Comparison of ENCODE assay signal across 28 cellular contexts in the genomic region with DNA sequence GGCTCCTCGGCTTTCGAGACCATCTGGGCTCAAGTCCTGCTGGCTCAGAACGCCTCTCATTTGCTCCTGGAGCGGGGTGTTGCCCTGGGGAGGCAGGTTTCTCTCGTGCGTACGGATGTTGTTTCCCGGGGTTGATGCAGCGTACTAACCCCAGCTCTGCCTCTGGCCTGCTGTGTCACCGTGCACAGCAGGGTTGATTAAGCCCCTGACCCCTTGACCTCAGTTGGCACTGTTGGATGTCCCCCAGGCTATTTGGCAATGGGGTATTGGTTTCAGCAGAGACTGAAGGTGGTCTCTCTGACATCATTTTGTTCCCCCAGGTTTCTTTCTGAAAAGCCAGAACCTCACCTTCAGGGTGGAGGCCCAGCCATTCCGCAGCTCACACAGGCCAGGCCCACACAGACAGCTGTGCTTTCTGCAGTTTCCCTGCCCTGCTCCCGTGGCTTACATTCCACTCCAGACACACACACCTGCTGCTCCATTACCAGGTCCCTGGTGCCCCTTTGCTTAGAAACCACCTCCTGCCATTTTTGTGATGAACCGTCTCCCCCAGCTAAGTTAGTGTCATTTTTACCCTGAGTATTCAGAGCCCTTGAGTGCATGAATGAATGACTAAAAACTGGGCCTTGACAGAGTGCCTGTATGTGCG.
A peak's percentile ranks its signal among the peaks of the same experiment; 100 is the strongest.
DNase-seq lines count a peak whose midpoint lies in the region; ATAC-seq, FAIRE-seq and TF ChIP-seq lines count a peak whose summit lies in the region.
"Had no signal": no experiment of that assay in that cellular context is flagged by ENCODE, and none has a peak within 500 bp of the region (broad histone marks: within the 10 kb centered on the region; RNA-seq: fewer than 3 reads in every experiment).

No MANE protein-coding gene starts in this region.

- H3K4me1 Mint-ChIP-seq in stimulated activated naive B cell treated with anti-CD40 and anti-IgM and Interleukin-4, amounts not matched to agents 10 μg/mL and 1 μg/mL and 100 μg/mL, for 72 hours: peaks cover 35 to 76% of the 10 kb centered on the region in 2 donors

- peaks cover 0 to 4% of the 10 kb centered on the region in 2 experiments for H4K20me1 ChIP-seq in H1 (replicated peaks in 1 of 2; ENCODE audit: control insufficient read depth in 1 of 2, insufficient read depth in 2 of 2, low read length in 2 of 2)

- FAIRE-seq in H1 (lab: Jason Lieb, UNC) (no peak), frontal cortex (lab: Jason Lieb, UNC) (no peak)
- FAIRE-seq: A549, colon, GM12892, keratinocyte had no signal

- H2BK15ac ChIP-seq in H1 (ENCODE audit: low read length): no peak overlapping the region

- no peak for TF ChIP-seq POLR2A in H1 (IDR thresholded peaks at IDR 0.05; ENCODE audit: control extremely low read depth in 1 of 2, low read depth in 2 of 2, low read length in 2 of 2)

- H4K91ac ChIP-seq in H1 (replicated peaks; ENCODE audit: insufficient read length, low read length): peak overlapping the region; percentile 40

- CTCF ChIA-PET in H1 (lab: Charles Lee; ENCODE audit: partially characterized antibody): interaction anchor here (0.8 to 3.7 kb wide), 12 partner anchors 14 to 268 kb away, joined by 3 to 8 read pairs (median 4); no protein-coding TSS in a partner anchor

- H2AK5ac ChIP-seq in H1 (ENCODE audit: low read depth, low read length): 0 out of 2 replicates have a peak overlapping the region, but pooled peaks have one; percentile 3

- no peak for TF ChIP-seq RAD21 in H1 (IDR thresholded peaks at IDR 0.05 in 1 of 2, conservative IDR thresholded peaks at IDR 0.05 in 1 of 2; ENCODE audit: low read depth in 2 of 2, low read length in 2 of 2)

- H3K36me3 Mint-ChIP-seq in stimulated activated naive B cell treated with anti-CD40 and anti-IgM and Interleukin-4, amounts not matched to agents 10 μg/mL and 1 μg/mL and 100 μg/mL, for 72 hours: peaks cover 11 to 30% of the 10 kb centered on the region in 2 donors

- DNase-seq in NCI-H82 (lab: John Stamatoyannopoulos, UW) (peak; percentile 74), NCI-H82 treated with DMSO at 0.1 percent for 48 hours (lab: John Stamatoyannopoulos, UW; ENCODE audit: unreplicated experiment) (no peak), NCI-H69 (lab: John Stamatoyannopoulos, UW) (peak; percentile 62), H1 (ENCODE audit: low read depth in 1 of 2, low spot score in 2 of 2) (no peak), frontal cortex (ENCODE audit: low spot score in 2 of 2) (no peak), NCI-H2081 treated with DMSO at 0.1 percent for 48 hours (lab: John Stamatoyannopoulos, UW) (no peak)
- DNase-seq in stimulated activated naive B cell treated with anti-CD40 and anti-IgM and Interleukin-4, amounts not matched to agents 10 μg/mL and 1 μg/mL and 100 μg/mL, for 72 hours: no peak
- DNase-seq: activated CD4-positive, CD25-positive, alpha-beta regulatory T cell treated with anti-CD3 and anti-CD28 coated beads, Interleukin-2, amount 50 U/mL, for 72 hours; activated CD8-positive, alpha-beta T cell treated with anti-CD3 and anti-CD28 coated beads for 36 hours; COR-L47; esophagus squamous epithelium; gastrocnemius medialis; lower lobe of right lung; mucosa of descending colon; NCI-H1092 treated with DMSO at 0.1 percent for 48 hours; NCI-H2029 treated with DMSO at 0.1 percent for 48 hours; NCI-H510A; RPMI8226; stimulated activated CD8-positive, alpha-beta memory T cell treated with anti-CD3 and anti-CD28 coated beads, Interleukin-4, amount 100 ng/mL, for 48 hours; T-helper 1 cell had no signal

- H3K27ac ChIP-seq in H1 (ENCODE audit: low read depth, low read length): no peak overlapping the region
- H3K27ac ChIP-seq: esophagus squamous epithelium, gastrocnemius medialis, lower lobe of right lung, prostate gland had no signal

- no peak overlapping the region for H3K9ac ChIP-seq in H1 (replicated peaks in 1 of 4; ENCODE audit: extremely low read depth in 1 of 4, low read depth in 3 of 4, low read length in 3 of 4)

- no peak overlapping the region for H3K4me3 Mint-ChIP-seq in stimulated activated naive B cell treated with anti-CD40 and anti-IgM and Interleukin-4, amounts not matched to agents 10 μg/mL and 1 μg/mL and 100 μg/mL, for 72 hours
- H3K4me3 Mint-ChIP-seq: activated CD8-positive, alpha-beta T cell treated with anti-CD3 and anti-CD28 coated beads for 36 hours; B cell had no signal

- peaks cover 5 to 18% (median 11%) of the 10 kb centered on the region in 4 experiments for H3K4me1 ChIP-seq in H1 (replicated peaks in 1 of 4; ENCODE audit: control insufficient read depth in 3 of 4, insufficient read depth in 4 of 4, low read length in 3 of 4)
- H3K4me1 ChIP-seq: gastrocnemius medialis, lower lobe of right lung, prostate gland had no signal

- no peak overlapping the region for H4K8ac ChIP-seq in H1 (ENCODE audit: extremely low read depth, insufficient read depth, low read length)

- H3K23me2 ChIP-seq in H1 (ENCODE audit: low read depth, low read length): no peaks in the 10 kb centered on the region

- H2BK5ac ChIP-seq in H1 (ENCODE audit: low read depth, low read length): no peak overlapping the region; the same call in 1 of the 2 replicates

- peak overlapping the region; percentile 60 for H3K27ac Mint-ChIP-seq in stimulated activated naive B cell treated with anti-CD40 and anti-IgM and Interleukin-4, amounts not matched to agents 10 μg/mL and 1 μg/mL and 100 μg/mL, for 72 hours
- H3K27ac Mint-ChIP-seq: activated CD8-positive, alpha-beta T cell treated with anti-CD3 and anti-CD28 coated beads for 36 hours; B cell had no signal

- H4K5ac ChIP-seq in H1 (ENCODE audit: insufficient read length, low read depth, low read length): no peak overlapping the region

- H2AFZ ChIP-seq in H1 (ENCODE audit: low read length): no peak overlapping the region

- no peak overlapping the region for H3K4ac ChIP-seq in H1 (replicated peaks; ENCODE audit: insufficient read length, low read depth, low read length)

- 83% methylated on average over 14 of the region's 14 CpGs; no CpG with 5 or more reads in 1 of the 2 experiments for WGBS in H1 (ENCODE audit: extremely low coverage in 1 of 2, insufficient coverage in 1 of 2, insufficient read length in 1 of 2, insufficient replicate concordance in 2 of 2, low coverage in 1 of 2, low lambda C conversion rate in 2 of 2, missing lambda C conversion rate in 1 of 2), 2 experiments

- H2BK120ac ChIP-seq in H1 (replicated peaks; ENCODE audit: low read depth, low read length): no peak overlapping the region

- H3K36me3 ChIP-seq in H1 (ENCODE audit: control insufficient read depth in 2 of 4, insufficient read depth in 4 of 4, low read length in 3 of 4): no peaks in the 10 kb centered on the region
- H3K36me3 ChIP-seq: esophagus squamous epithelium, gastrocnemius medialis, lower lobe of right lung, prostate gland had no signal

- no peaks in the 10 kb centered on the region for H3K9me3 ChIP-seq in H1 (ENCODE audit: insufficient read depth in 2 of 2, low read depth in 1 of 2, low read length in 1 of 2)
- H3K9me3 ChIP-seq: A549, esophagus squamous epithelium, gastrocnemius medialis, lower lobe of right lung, mucosa of descending colon, prostate gland had no signal

- no peak overlapping the region for H2BK20ac ChIP-seq in H1 (ENCODE audit: low read length)

- H3K14ac ChIP-seq in H1 (ENCODE audit: insufficient read length): no peak overlapping the region

- no peak overlapping the region for H3K4me3 ChIP-seq in H1 (ENCODE audit: extremely low read depth in 1 of 4, insufficient read depth in 2 of 4, low read depth in 3 of 4, low read length in 4 of 4)
- H3K4me3 ChIP-seq: A549, esophagus squamous epithelium, gastrocnemius medialis, lower lobe of right lung, mucosa of descending colon, prostate gland had no signal

- ATAC-seq in stimulated activated naive B cell treated with anti-CD40 and anti-IgM and Interleukin-4, amounts not matched to agents 10 μg/mL and 1 μg/mL and 100 μg/mL, for 72 hours (replicated peaks): no peak
- ATAC-seq in esophagus mucosa: no peak
- ATAC-seq: A549; activated CD8-positive, alpha-beta T cell treated with anti-CD3 and anti-CD28 coated beads for 36 hours; gastrocnemius medialis; HCT116; lower lobe of right lung; mucosa of descending colon had no signal

- no peak overlapping the region for H3K56ac ChIP-seq in H1 (replicated peaks; ENCODE audit: insufficient read length, low read depth, low read length)

- POLR2A ChIA-PET in H1 (lab: Charles Lee; ENCODE audit: partially characterized antibody): no interaction called here

- no peak for TF ChIP-seq EP300 in H1 (IDR thresholded peaks at IDR 0.05; ENCODE audit: borderline replicate concordance in 1 of 2, low read depth in 2 of 2, low read length in 2 of 2)

- H3K23ac ChIP-seq in H1 (ENCODE audit: insufficient read length): no peak overlapping the region

- H3K4me2 ChIP-seq in H1 (ENCODE audit: insufficient read depth in 1 of 2, low read depth in 2 of 2, low read length in 2 of 2): no peak overlapping the region
- H3K4me2 ChIP-seq: A549 had no signal

- H3K9me3 Mint-ChIP-seq in stimulated activated naive B cell treated with anti-CD40 and anti-IgM and Interleukin-4, amounts not matched to agents 10 μg/mL and 1 μg/mL and 100 μg/mL, for 72 hours: peaks cover 0 to 1% of the 10 kb centered on the region in 2 donors
- H3K9me3 Mint-ChIP-seq: activated CD8-positive, alpha-beta T cell treated with anti-CD3 and anti-CD28 coated beads for 36 hours had no signal

- no peaks in the 10 kb centered on the region for H3K27me3 Mint-ChIP-seq in stimulated activated naive B cell treated with anti-CD40 and anti-IgM and Interleukin-4, amounts not matched to agents 10 μg/mL and 1 μg/mL and 100 μg/mL, for 72 hours
- H3K27me3 Mint-ChIP-seq: activated CD8-positive, alpha-beta T cell treated with anti-CD3 and anti-CD28 coated beads for 36 hours; B cell had no signal

- peaks cover 0 to 22% of the 10 kb centered on the region in 2 experiments; a peak in 2 of 4 replicates for H3K79me2 ChIP-seq in H1 (ENCODE audit: control insufficient read depth in 1 of 2, insufficient read depth in 2 of 2, low read length in 2 of 2)

- H3K27me3 ChIP-seq in H1 (replicated peaks in 1 of 4; ENCODE audit: control insufficient read depth in 3 of 4, extremely low read depth in 1 of 4, insufficient read depth in 3 of 4, low read length in 3 of 4): no peaks in the 10 kb centered on the region
- H3K27me3 ChIP-seq: esophagus squamous epithelium, gastrocnemius medialis had no signal

- peaks cover 7% of the 10 kb centered on the region for H3K79me1 ChIP-seq in H1 (ENCODE audit: low read depth, low read length)

- H3K18ac ChIP-seq in H1 (ENCODE audit: extremely low read depth, low read length): no peak overlapping the region

- no peak overlapping the region for H2BK12ac ChIP-seq in H1 (ENCODE audit: low read depth, low read length)

- TF ChIP-seq CTCF in H1 (IDR thresholded peaks at IDR 0.05; ENCODE audit: control extremely low read depth in 1 of 3, insufficient read depth in 1 of 3, low read depth in 1 of 3, low read length in 3 of 3): no peak

TF ChIP-seq in H1, 55 proteins besides CTCF, POLR2A, EP300 and RAD21:
- TF ChIP-seq TEAD4 (IDR thresholded peaks at IDR 0.05; ENCODE audit: low read depth, low read length) (no peak), MAFK (IDR thresholded peaks at IDR 0.05; ENCODE audit: low read depth, low read length) (no peak)

Comparison
In these comparisons a context has a peak if more than half of its experiments do, and no peak if none do; other contexts are left out.
1. DNase-seq: peak in NCI-H82 (single experiment) and NCI-H69 (single experiment); none in NCI-H82 treated with DMSO at 0.1 percent for 48 hours (single experiment), H1 (0 of 2), stimulated activated naive B cell treated with anti-CD40 and anti-IgM and Interleukin-4, amounts not matched to agents 10 μg/mL and 1 μg/mL and 100 μg/mL, for 72 hours (single experiment), frontal cortex (0 of 2) and NCI-H2081 treated with DMSO at 0.1 percent for 48 hours (single experiment).